In the genomic region with DNA sequence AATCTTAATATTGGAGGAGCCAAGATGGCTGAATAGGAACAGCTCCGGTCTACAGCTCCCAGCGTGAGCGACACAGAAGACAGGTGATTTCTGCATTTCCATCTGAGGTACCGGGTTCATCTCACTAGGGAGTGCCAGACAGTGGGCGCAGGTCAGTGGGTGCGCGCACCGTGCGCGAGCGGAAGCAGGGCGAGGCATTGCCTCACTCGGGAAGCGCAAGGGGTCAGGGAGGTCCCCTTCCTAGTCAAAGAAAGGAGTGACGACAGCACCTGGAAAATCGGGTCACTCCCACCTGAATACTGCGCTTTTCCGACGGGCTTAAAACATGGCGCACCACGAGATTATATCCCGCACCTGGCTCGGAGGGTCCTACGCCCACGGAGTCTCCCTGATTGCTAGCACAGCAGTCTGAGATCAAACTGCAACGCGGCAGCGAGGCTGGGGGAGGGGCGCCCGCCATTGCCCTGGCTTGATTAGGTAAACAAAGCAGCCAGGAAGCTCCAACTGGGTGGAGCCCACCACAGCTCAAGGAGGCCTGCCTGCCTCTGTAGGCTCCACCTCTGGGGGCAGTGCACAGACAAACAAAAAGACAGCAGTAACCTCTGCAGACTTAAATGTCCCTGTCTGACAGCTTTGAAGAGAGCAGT, we compare ENCODE assay signal across 7 cellular contexts.
DNase-seq lines count a peak whose midpoint lies in the region; ATAC-seq, FAIRE-seq and TF ChIP-seq lines count a peak whose summit lies in the region.
"Not testable (repeated sequence)": the region's sequence is repeated elsewhere in the genome, so short reads cannot be mapped to it uniquely, and the experiment has no call there.

No MANE protein-coding gene starts in this region.

- H3K9me1 ChIP-seq in K562 (ENCODE audit: control insufficient read depth, insufficient read depth, low read length): not testable (repeated sequence)

- H4K20me1 ChIP-seq in K562 (replicated peaks; ENCODE audit: control insufficient read depth, insufficient read depth, low read length): not testable (repeated sequence)

- H3K4me1 ChIP-seq in K562 (replicated peaks in 1 of 2; ENCODE audit: control insufficient read depth in 2 of 2, insufficient read depth in 2 of 2, low read length in 2 of 2); mesendoderm (ENCODE audit: control insufficient read depth, low read depth, low read length): not testable (repeated sequence)

- not testable (repeated sequence) for ATAC-seq in K562

- not testable (repeated sequence) for H3K23ac ChIP-seq in mesendoderm (ENCODE audit: low read length)

- H3K4ac ChIP-seq in mesendoderm (ENCODE audit: low read depth, low read length): not testable (repeated sequence)

- not testable (repeated sequence) for H2BK120ac ChIP-seq in mesendoderm (ENCODE audit: low read depth, low read length)

- peak overlapping the region; percentile 34 for H3K56ac ChIP-seq in mesendoderm (ENCODE audit: low read length)

- TF ChIP-seq EP300 in K562 (IDR thresholded peaks at IDR 0.05; ENCODE audit: low read length): not testable (repeated sequence)

- DNase-seq in DMS53 treated with DMSO at 0.1 percent for 48 hours (lab: John Stamatoyannopoulos, UW; ENCODE audit: unreplicated experiment) (peak; percentile 4), NCI-H510A treated with DMSO at 0.1 percent for 48 hours (lab: John Stamatoyannopoulos, UW) (peak; percentile 3), RPMI7951 (ENCODE audit: low read depth) (peak; percentile 14), K562 (ENCODE audit: extremely low read depth in 1 of 4, low spot score in 3 of 4) (peak in 1 of 4 experiments; percentile 59)
- not testable (repeated sequence) for DNase-seq in H7; LNCaP clone FGC (ENCODE audit: low read depth); mesendoderm

- H3K79me2 ChIP-seq in K562 (ENCODE audit: control insufficient read depth, insufficient read depth, low read length); mesendoderm (ENCODE audit: control insufficient read depth, insufficient read depth, low read length): not testable (repeated sequence)

- H3K36me3 ChIP-seq in H7 (replicated peaks; ENCODE audit: control insufficient read depth, insufficient read depth, low read length); K562 (ENCODE audit: control insufficient read depth, insufficient read depth, low read length); mesendoderm (ENCODE audit: control insufficient read depth, insufficient read depth, low read length): not testable (repeated sequence)

- not testable (repeated sequence) for H3K18ac ChIP-seq in mesendoderm (ENCODE audit: low read length)

- intact Hi-C loops in K562 (cut with micrococcal nuclease): not testable (repeated sequence)

- CTCF ChIA-PET in K562 (lab: Yijun Ruan, JAX; ENCODE audit: low intra/inter-chr PET ratio): not testable (repeated sequence)

- H3K27me3 ChIP-seq in H7 (ENCODE audit: control insufficient read depth, insufficient read depth, low read length); K562 (ENCODE audit: control insufficient read depth in 2 of 2, insufficient read depth in 2 of 2, low read length in 2 of 2); mesendoderm (ENCODE audit: insufficient read depth, low read length, poor library complexity): not testable (repeated sequence)

- not testable (repeated sequence) for H2BK5ac ChIP-seq in mesendoderm (ENCODE audit: low read length)

- not testable (repeated sequence) for H2AK5ac ChIP-seq in mesendoderm (ENCODE audit: low read length)

- TSS peak; percentile 85 for BruUV-seq in K562 (replicated peaks; lab: Mats Ljungman, UMichigan)

- H3K4me3 ChIP-seq in H7 (ENCODE audit: insufficient read depth, low read depth, low read length) (peak overlapping the region; percentile 10; the same call in 1 of the 2 replicates), LNCaP clone FGC (ENCODE audit: low read depth, low read length) (peak overlapping the region; percentile 31), K562 (peak overlapping the region; percentile 31)
- H3K4me3 ChIP-seq in mesendoderm (ENCODE audit: low read length): not testable (repeated sequence)

- H3K79me1 ChIP-seq in mesendoderm (ENCODE audit: low read length): not testable (repeated sequence)

- H3K27ac ChIP-seq in K562 (ENCODE audit: extremely low read depth, low read depth, low read length): peak overlapping the region; percentile 68; the same call in 2 of the 3 replicates
- not testable (repeated sequence) for H3K27ac ChIP-seq in mesendoderm (ENCODE audit: low read depth, low read length)

- H2AFZ ChIP-seq in K562 (ENCODE audit: low read depth, low read length): peak overlapping the region; percentile 86

- H3K9ac ChIP-seq in K562 (ENCODE audit: insufficient read depth in 1 of 2, low read depth in 2 of 2, low read length in 2 of 2): peak overlapping the region; percentile 48 to 52; a peak in 3 of 4 replicates
- not testable (repeated sequence) for H3K9ac ChIP-seq in mesendoderm (ENCODE audit: low read length)

- H4K5ac ChIP-seq in mesendoderm (ENCODE audit: low read length): not testable (repeated sequence)

- TF ChIP-seq RAD21 in K562 (CRISPR knock-in tag; conservative IDR thresholded peaks at IDR 0.05 in 1 of 2, IDR thresholded peaks at IDR 0.05 in 1 of 2): not testable (repeated sequence)

- in situ Hi-C loops in K562 (cut with MboI): not testable (repeated sequence)

- H4K8ac ChIP-seq in mesendoderm (ENCODE audit: low read depth, low read length): not testable (repeated sequence)

- not testable (repeated sequence) for FAIRE-seq in K562 (lab: Jason Lieb, UNC)

- not testable (repeated sequence) for TF ChIP-seq CTCF in LNCaP clone FGC (IDR thresholded peaks at IDR 0.05; ENCODE audit: control insufficient read depth, extremely low read depth, insufficient read depth); K562 (IDR thresholded peaks at IDR 0.05 in 2 of 3, conservative IDR thresholded peaks at IDR 0.05 in 1 of 3; ENCODE audit: insufficient read depth in 2 of 3, low read depth in 1 of 3, low read length in 3 of 3)

- POLR2A ChIA-PET in K562 (lab: Yijun Ruan, JAX): not testable (repeated sequence)

- not testable (repeated sequence) for H3K9me3 ChIP-seq in K562 (replicated peaks; ENCODE audit: control insufficient read depth, insufficient read depth, low read depth, low read length)

- H2BK15ac ChIP-seq in mesendoderm (replicated peaks; ENCODE audit: low read depth): not testable (repeated sequence)

- peak overlapping the region; percentile 57 for H3K4me2 ChIP-seq in K562 (ENCODE audit: insufficient read depth, low read length)
- H3K4me2 ChIP-seq in mesendoderm (ENCODE audit: low read length): not testable (repeated sequence)

- TF ChIP-seq POLR2A in K562 (conservative IDR thresholded peaks at IDR 0.05): not testable (repeated sequence)

- 9% methylated on average over 14 of the region's 30 CpGs for WGBS in K562 (ENCODE audit: insufficient coverage, low coverage, missing lambda C conversion rate)
- WGBS in mesendoderm (ENCODE audit: extremely low coverage, insufficient coverage, low lambda C conversion rate): no CpG with 5 or more reads among the region's 30 CpGs

TF ChIP-seq in K562, 482 proteins besides CTCF, POLR2A, EP300 and RAD21 (continues in another document):
- peak; percentile 61 to 71 for TF ChIP-seq NRF1 (conservative IDR thresholded peaks at IDR 0.05 in 1 of 2, IDR thresholded peaks at IDR 0.05 in 1 of 2)
- TF ChIP-seq EP400 (IDR thresholded peaks at IDR 0.05): peak; percentile 57; the same call in 1 of the 2 replicates
- TF ChIP-seq FOXK2 (conservative IDR thresholded peaks at IDR 0.05 in 1 of 2, IDR thresholded peaks at IDR 0.05 in 1 of 2; ENCODE audit: low read depth in 2 of 2): 0 out of 4 replicates have a peak, but pooled peaks have one; percentile 24 to 30
- peak in 1 of 2 experiments; percentile 52; a peak in 2 of 4 replicates for TF ChIP-seq FOXA3 (CRISPR knock-in tag; conservative IDR thresholded peaks at IDR 0.05 in 1 of 2, IDR thresholded peaks at IDR 0.05 in 1 of 2)
- peak; percentile 42; the same call in 1 of the 2 replicates for TF ChIP-seq POLR2G (IDR thresholded peaks at IDR 0.05; ENCODE audit: low read depth, low read length)
- 0 out of 2 replicates have a peak, but pooled peaks have one; percentile 14 for TF ChIP-seq ARID1B (IDR thresholded peaks at IDR 0.05)
- TF ChIP-seq YY1 (IDR thresholded peaks at IDR 0.05; ENCODE audit: borderline replicate concordance in 1 of 3, control insufficient read depth in 1 of 3, extremely low read depth in 1 of 3, insufficient read depth in 3 of 3, insufficient read length in 1 of 3, insufficient replicate concordance in 2 of 3, low read depth in 1 of 3, low read length in 2 of 3): peak in 1 of 3 experiments; percentile 43
- TF ChIP-seq TAF1 (IDR thresholded peaks at IDR 0.05; ENCODE audit: control insufficient read depth, extremely low read depth, insufficient read depth, low read length, severe bottlenecking): peak; percentile 31
- TF ChIP-seq, protein P1, sequence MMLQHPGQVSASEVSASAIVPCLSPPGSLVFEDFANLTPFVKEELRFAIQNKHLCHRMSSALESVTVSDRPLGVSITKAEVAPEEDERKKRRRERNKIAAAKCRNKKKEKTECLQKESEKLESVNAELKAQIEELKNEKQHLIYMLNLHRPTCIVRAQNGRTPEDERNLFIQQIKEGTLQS (IDR thresholded peaks at IDR 0.05): peak; percentile 48; the same call in 1 of the 2 replicates
- TF ChIP-seq, protein P1 (CRISPR knock-in tag; conservative IDR thresholded peaks at IDR 0.05): not testable (repeated sequence)
- TF ChIP-seq, protein P2, sequence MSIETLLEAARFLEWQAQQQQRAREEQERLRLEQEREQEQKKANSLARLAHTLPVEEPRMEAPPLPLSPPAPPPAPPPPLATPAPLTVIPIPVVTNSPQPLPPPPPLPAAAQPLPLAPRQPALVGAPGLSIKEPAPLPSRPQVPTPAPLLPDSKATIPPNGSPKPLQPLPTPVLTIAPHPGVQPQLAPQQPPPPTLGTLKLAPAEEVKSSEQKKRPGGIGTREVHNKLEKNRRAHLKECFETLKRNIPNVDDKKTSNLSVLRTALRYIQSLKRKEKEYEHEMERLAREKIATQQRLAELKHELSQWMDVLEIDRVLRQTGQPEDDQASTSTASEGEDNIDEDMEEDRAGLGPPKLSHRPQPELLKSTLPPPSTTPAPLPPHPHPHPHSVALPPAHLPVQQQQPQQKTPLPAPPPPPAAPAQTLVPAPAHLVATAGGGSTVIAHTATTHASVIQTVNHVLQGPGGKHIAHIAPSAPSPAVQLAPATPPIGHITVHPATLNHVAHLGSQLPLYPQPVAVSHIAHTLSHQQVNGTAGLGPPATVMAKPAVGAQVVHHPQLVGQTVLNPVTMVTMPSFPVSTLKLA (conservative IDR thresholded peaks at IDR 0.05): peak in 1 of 2 experiments; percentile 41; a peak in 1 of 4 replicates
- peak; percentile 38; the same call in 1 of the 2 replicates for TF ChIP-seq CREM (IDR thresholded peaks at IDR 0.05; ENCODE audit: low read depth)
